Comparison of ENCODE assay signal across 8 cellular contexts in the genomic region with DNA sequence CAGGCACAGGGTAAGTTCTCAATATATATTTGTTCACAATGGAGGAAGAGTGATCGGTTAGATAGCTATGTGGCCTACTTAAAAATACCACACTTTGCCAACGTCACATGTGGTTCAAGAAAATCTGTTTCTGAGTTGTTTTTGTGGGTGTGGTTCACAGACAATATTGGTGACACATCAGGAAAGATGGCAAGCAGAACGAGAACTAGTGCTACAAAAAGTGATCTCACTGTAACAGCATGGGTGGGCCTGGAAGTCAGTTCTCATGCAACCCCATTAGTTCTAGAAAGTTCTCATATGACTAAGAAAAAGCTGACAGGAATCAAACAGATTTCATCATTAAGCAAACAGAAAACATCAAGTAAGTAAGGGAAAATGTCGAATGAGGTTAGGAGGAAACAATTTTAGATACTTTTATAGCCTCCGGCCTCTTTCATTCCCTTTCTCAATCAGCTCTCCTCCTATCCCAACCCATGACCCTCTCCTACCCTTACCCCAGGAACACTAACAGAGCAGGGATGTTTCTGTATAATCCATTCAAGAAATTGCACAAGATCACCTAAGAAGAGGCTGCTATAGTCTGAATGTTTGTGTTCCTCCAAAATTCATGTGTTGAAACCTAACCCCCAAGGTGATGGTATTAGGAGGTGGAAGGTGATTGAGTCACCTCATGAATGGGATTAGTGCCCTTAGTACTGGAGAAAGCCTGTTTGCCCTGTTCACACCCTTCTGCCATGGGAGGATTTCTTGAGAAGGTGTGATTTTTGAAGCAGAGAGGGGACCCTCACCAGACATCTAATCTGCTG. TPM values are rescaled to one million over a fixed set of nuclear protein-coding genes. Genes with fewer than 3 reads are reported as not detected.
DNase-seq lines count a peak whose midpoint lies in the region; ATAC-seq, FAIRE-seq and TF ChIP-seq lines count a peak whose summit lies in the region.

No MANE protein-coding gene starts in this region.

- peak; percentile 39 to 78 (median 48) for ATAC-seq in pancreas

- no peaks in the 10 kb centered on the region for H3K9me3 ChIP-seq in esophagus squamous epithelium
- no peaks in the 10 kb centered on the region for H3K9me3 ChIP-seq in pancreas

- CTCF ChIA-PET in RWPE1 (lab: Yijun Ruan, JAX), result no interaction called here

- no peak for TF ChIP-seq POLR2A in esophagus squamous epithelium (IDR thresholded peaks at IDR 0.05)

- no peak overlapping the region for H3K4me3 ChIP-seq in esophagus squamous epithelium
- H3K4me3 ChIP-seq in pancreas, result no peak overlapping the region

- POLR2A ChIA-PET in RWPE1 (lab: Yijun Ruan, JAX; ENCODE audit: low non-redundant PET), result interaction anchor here (0.6 kb wide), 1 partner anchor 36 kb away, joined by 6 read pairs; no protein-coding TSS in a partner anchor

- WGBS in esophagus squamous epithelium, 2 donors, result 29 to 31% methylated on average over 5 of the region's 5 CpGs
- 45 to 47% methylated on average over 5 of the region's 5 CpGs for WGBS in pancreas, 2 donors

- DNase-seq in EH (ENCODE audit: low read depth) (peak; percentile 100), RWPE1 (ENCODE audit: low spot score) (peak; percentile 83), esophagus squamous epithelium (lab: John Stamatoyannopoulos, UW) (no peak), pancreas (no peak), NCI-H2081 (lab: John Stamatoyannopoulos, UW) (no peak), NCI-H2196 (lab: John Stamatoyannopoulos, UW; ENCODE audit: unreplicated experiment) (no peak), GM19239 (ENCODE audit: insufficient read length, low spot score) (no peak)
- DNase-seq in activated CD4-positive, alpha-beta T cell treated with anti-CD3 and anti-CD28 coated beads, Interleukin-2, amount 50 U/mL, for 48 hours, result no peak

- TF ChIP-seq CTCF in RWPE1 (conservative IDR thresholded peaks at IDR 0.05; ENCODE audit: low read depth), result no peak
- TF ChIP-seq CTCF in esophagus squamous epithelium (IDR thresholded peaks at IDR 0.05), result no peak
- no peak for TF ChIP-seq CTCF in pancreas (IDR thresholded peaks at IDR 0.05)

- intact Hi-C loops in esophagus squamous epithelium (cut with DNase I) (no loop called here), pancreas (cut with DNase I) (no loop called here)

- H3K36me3 ChIP-seq in esophagus squamous epithelium, result no peaks in the 10 kb centered on the region
- no peaks in the 10 kb centered on the region for H3K36me3 ChIP-seq in pancreas

- H3K4me1 ChIP-seq in esophagus squamous epithelium (peaks cover 3 to 37% (median 13%) of the 10 kb centered on the region in 3 donors), pancreas (peaks cover 19 to 24% (median 24%) of the 10 kb centered on the region in 3 donors)

- H3K27me3 ChIP-seq in esophagus squamous epithelium, result no peaks in the 10 kb centered on the region
- no peaks in the 10 kb centered on the region for H3K27me3 ChIP-seq in pancreas

- FAIRE-seq in pancreas (lab: Jason Lieb, UNC) (no peak), GM19239 (lab: Jason Lieb, UNC) (no peak)

- H3K27ac ChIP-seq in RWPE1 (peak overlapping the region; percentile 80), esophagus squamous epithelium (peak overlapping the region; percentile 47 to 76 (median 73)), pancreas (peak overlapping the region in 2 of 4 donors; percentile 37 to 70)

RNA-seq across cellular contexts. Expression of gene NTN4, which starts 15.5 kb away (rescaled TPM):
- total RNA-seq in esophagus squamous epithelium (10 to 100 TPM in 2 of 4 donors, 1 to 10 TPM in 2; 5.0 to 22.5 (median 12.4) TPM), pancreas (10 to 100 TPM; 14.6 to 63.9 (median 22.7) TPM)
- 10 to 100 TPM; 15.5 to 18.1 TPM for polyA plus RNA-seq in pancreas

RNA-seq across cellular contexts. Expression of gene SNRPF, which starts 52.7 kb away (rescaled TPM):
- total RNA-seq in esophagus squamous epithelium, result 10 to 100 TPM in 2 of 4 donors, 1 to 10 TPM in 2; 2.7 to 16.3 (median 9.2) TPM
- 1 to 10 TPM; 4.8 to 9.1 (median 6.5) TPM for total RNA-seq in pancreas
- 10 to 100 TPM; 17.3 to 21.7 TPM for polyA plus RNA-seq in pancreas

Comparison
In these comparisons a context has a peak if more than half of its experiments do, and no peak if none do; other contexts are left out.
1. DNase-seq: peak in EH (single experiment) and RWPE1 (single experiment); none in esophagus squamous epithelium (single experiment), pancreas (0 of 6), NCI-H2081 (0 of 2), activated CD4-positive, alpha-beta T cell treated with anti-CD3 and anti-CD28 coated beads, Interleukin-2, amount 50 U/mL, for 48 hours (0 of 2), NCI-H2196 (single experiment) and GM19239 (single experiment).